8 cellular contexts compared by ENCODE assay signal in the genomic region with DNA sequence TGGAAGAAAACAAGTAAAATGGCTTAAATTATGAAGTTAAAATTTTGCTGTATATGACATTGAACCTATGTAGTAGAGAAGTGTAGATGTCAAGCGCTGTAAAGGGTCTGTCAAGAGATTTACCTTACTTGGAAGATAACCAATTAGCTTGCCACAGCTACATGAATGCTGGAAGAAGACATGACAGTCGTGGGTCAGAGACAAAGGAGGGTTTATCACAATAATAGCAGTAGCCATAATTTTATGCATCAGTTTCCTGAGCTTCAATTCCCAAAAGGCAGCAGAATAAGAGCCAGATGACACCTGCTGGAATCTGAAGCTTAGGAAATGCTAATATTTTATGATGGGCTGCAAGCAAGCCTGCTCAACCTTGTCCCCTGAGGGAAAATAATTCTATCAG.
"Had no signal": no experiment of that assay in that cellular context is flagged by ENCODE, and none has a peak within 500 bp of the region (broad histone marks: within the 10 kb centered on the region; RNA-seq: fewer than 3 reads in every experiment).

No MANE protein-coding gene starts in this region.

- FAIRE-seq: H1, H54, HTR-8/SVneo, K562 had no signal

- H3K4me2 ChIP-seq: GM23338 had no signal

- H2AFZ ChIP-seq: GM23338 had no signal

- H3K4me3 ChIP-seq: GM23338, K562 had no signal

- DNase-seq: H9, HCEC 1CT, IMR-90 had no signal
